ENCODE assay signal across 1 cellular context in the genomic region with DNA sequence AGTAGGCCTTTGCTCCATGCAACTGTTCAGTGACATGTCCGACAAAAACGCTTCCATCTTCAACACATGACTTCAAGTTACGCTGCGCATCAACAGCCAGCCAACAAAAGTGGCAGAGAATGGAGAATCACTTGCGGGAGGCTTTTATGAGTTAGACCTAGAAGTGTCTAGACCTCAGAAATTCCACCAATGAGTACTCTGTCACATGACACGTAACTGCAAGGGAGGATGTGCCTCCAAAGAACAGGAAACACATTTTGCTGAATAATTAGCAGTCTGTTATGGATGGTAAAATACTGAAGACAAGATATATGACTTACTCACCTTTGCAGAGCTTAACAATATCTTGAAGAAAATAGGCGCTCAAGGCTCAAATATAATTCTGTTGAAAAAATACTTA.
TF ChIP-seq lines count a peak whose summit lies in the region.

No MANE protein-coding gene starts in this region.

TF ChIP-seq in HepG2, 621 proteins besides CTCF, POLR2A, EP300 and RAD21 (continued from another document):
- TF ChIP-seq, protein P1, sequence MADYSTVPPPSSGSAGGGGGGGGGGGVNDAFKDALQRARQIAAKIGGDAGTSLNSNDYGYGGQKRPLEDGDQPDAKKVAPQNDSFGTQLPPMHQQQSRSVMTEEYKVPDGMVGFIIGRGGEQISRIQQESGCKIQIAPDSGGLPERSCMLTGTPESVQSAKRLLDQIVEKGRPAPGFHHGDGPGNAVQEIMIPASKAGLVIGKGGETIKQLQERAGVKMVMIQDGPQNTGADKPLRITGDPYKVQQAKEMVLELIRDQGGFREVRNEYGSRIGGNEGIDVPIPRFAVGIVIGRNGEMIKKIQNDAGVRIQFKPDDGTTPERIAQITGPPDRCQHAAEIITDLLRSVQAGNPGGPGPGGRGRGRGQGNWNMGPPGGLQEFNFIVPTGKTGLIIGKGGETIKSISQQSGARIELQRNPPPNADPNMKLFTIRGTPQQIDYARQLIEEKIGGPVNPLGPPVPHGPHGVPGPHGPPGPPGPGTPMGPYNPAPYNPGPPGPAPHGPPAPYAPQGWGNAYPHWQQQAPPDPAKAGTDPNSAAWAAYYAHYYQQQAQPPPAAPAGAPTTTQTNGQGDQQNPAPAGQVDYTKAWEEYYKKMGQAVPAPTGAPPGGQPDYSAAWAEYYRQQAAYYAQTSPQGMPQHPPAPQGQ (CRISPR knock-in tag; IDR thresholded peaks at IDR 0.05; ENCODE audit: borderline replicate concordance): no peak
- TF ChIP-seq, protein P2, sequence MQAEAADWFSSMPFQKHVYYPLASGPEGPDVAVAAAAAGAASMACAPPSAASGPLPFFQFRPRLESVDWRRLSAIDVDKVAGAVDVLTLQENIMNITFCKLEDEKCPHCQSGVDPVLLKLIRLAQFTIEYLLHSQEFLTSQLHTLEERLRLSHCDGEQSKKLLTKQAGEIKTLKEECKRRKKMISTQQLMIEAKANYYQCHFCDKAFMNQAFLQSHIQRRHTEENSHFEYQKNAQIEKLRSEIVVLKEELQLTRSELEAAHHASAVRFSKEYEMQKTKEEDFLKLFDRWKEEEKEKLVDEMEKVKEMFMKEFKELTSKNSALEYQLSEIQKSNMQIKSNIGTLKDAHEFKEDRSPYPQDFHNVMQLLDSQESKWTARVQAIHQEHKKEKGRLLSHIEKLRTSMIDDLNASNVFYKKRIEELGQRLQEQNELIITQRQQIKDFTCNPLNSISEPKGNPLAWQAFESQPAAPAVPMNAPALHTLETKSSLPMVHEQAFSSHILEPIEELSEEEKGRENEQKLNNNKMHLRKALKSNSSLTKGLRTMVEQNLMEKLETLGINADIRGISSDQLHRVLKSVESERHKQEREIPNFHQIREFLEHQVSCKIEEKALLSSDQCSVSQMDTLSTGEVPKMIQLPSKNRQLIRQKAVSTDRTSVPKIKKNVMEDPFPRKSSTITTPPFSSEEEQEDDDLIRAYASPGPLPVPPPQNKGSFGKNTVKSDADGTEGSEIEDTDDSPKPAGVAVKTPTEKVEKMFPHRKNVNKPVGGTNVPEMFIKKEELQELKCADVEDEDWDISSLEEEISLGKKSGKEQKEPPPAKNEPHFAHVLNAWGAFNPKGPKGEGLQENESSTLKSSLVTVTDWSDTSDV (CRISPR knock-in tag; IDR thresholded peaks at IDR 0.05): no peak
- TF ChIP-seq HNRNPL (IDR thresholded peaks at IDR 0.05; ENCODE audit: low read depth, low read length): no peak
- TF ChIP-seq, protein P3, sequence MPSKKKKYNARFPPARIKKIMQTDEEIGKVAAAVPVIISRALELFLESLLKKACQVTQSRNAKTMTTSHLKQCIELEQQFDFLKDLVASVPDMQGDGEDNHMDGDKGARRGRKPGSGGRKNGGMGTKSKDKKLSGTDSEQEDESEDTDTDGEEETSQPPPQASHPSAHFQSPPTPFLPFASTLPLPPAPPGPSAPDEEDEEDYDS (CRISPR knock-in tag; IDR thresholded peaks at IDR 0.05): no peak
- TF ChIP-seq ZNF558 (CRISPR knock-in tag; IDR thresholded peaks at IDR 0.05; ENCODE audit: borderline replicate concordance): no peak
- no peak for TF ChIP-seq PCBP2 (optimal IDR thresholded peaks at IDR 0.05; ENCODE audit: low read depth, low read length, poor library complexity, severe bottlenecking)
- no peak for TF ChIP-seq MATR3 (CRISPR knock-in tag; IDR thresholded peaks at IDR 0.05)
- TF ChIP-seq, protein P4, sequence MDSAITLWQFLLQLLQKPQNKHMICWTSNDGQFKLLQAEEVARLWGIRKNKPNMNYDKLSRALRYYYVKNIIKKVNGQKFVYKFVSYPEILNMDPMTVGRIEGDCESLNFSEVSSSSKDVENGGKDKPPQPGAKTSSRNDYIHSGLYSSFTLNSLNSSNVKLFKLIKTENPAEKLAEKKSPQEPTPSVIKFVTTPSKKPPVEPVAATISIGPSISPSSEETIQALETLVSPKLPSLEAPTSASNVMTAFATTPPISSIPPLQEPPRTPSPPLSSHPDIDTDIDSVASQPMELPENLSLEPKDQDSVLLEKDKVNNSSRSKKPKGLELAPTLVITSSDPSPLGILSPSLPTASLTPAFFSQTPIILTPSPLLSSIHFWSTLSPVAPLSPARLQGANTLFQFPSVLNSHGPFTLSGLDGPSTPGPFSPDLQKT (CRISPR knock-in tag; IDR thresholded peaks at IDR 0.05; ENCODE audit: borderline replicate concordance): no peak
